ENCODE assay signal across 18 cellular contexts in the genomic region with DNA sequence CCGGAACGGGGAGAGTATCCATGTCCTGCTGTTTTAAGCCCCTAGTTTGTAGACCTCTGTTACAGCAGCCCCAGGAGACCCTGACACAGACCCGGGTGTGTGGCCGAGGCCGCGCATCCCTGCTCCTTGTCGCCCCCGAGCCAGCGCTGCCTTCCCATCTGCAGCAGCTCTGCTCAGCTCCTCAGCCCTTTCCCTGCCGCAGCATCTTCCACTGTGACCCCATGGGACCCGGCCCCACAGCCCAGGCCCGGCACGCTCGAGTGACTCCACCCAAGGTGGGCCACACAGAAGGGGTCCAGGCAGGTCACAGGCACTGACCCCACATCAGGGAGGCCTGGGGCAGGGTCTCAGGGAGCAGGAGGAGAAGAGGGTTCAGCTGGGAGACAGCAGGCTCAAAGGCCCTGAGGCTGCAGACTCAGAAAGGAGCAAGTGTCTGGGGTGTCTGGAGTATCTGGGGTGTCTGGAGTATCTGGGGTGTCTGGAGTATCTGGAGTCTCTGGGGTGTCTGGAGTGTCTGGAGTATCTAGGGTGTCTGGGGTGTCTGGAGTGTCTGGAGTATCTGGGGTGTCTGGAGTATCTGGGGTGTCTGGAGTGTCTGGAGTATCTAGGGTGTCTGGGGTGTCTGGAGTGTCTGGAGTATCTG. TPM values are rescaled to one million over a fixed set of nuclear protein-coding genes. Genes with fewer than 3 reads are reported as not detected.
A peak's percentile ranks its signal among the peaks of the same experiment; 100 is the strongest.
DNase-seq lines count a peak whose midpoint lies in the region; ATAC-seq and TF ChIP-seq lines count a peak whose summit lies in the region.
"Had no signal": no experiment of that assay in that cellular context is flagged by ENCODE, and none has a peak within 500 bp of the region (broad histone marks: within the 10 kb centered on the region; RNA-seq: fewer than 3 reads in every experiment).

No MANE protein-coding gene starts in this region.

- H3K36me3 Mint-ChIP-seq in glutamatergic neuron (ENCODE audit: unreplicated experiment) = no peaks in the 10 kb centered on the region
- H3K36me3 Mint-ChIP-seq: CD14-positive monocyte; CD4-positive, alpha-beta memory T cell had no signal

- H3K4me3 Mint-ChIP-seq in glutamatergic neuron (ENCODE audit: unreplicated experiment) = no peak overlapping the region
- H3K4me3 Mint-ChIP-seq: B cell; CD14-positive monocyte; CD4-positive, alpha-beta memory T cell had no signal

- no peak overlapping the region for H3K4me3 ChIP-seq in right cardiac atrium (ENCODE audit: low read length)
- no peak overlapping the region for H3K4me3 ChIP-seq in NT2/D1 (ENCODE audit: insufficient read length, low read depth)
- H3K4me3 ChIP-seq: HAP-1 had no signal

- DNase-seq in right cardiac atrium = peak; percentile 4 to 40 (median 35)
- no peak for DNase-seq in left cardiac atrium
- DNase-seq in NT2/D1 (ENCODE audit: low read depth, low spot score) = no peak
- DNase-seq in glutamatergic neuron = peak; percentile 39
- DNase-seq in caudate nucleus (lab: John Stamatoyannopoulos, UW) = no peak
- DNase-seq in GM03348 (ENCODE audit: low spot score) = no peak
- DNase-seq: CD4-positive, alpha-beta memory T cell; DMS153; DMS79; GDM1 had no signal

- H3K4me1 Mint-ChIP-seq in glutamatergic neuron (ENCODE audit: low read depth, unreplicated experiment) = peaks cover 20% of the 10 kb centered on the region
- H3K4me1 Mint-ChIP-seq: CD14-positive monocyte; CD4-positive, alpha-beta memory T cell had no signal

- H3K27ac Mint-ChIP-seq in glutamatergic neuron (ENCODE audit: unreplicated experiment) = no peak overlapping the region
- H3K27ac Mint-ChIP-seq: CD4-positive, alpha-beta memory T cell had no signal

- 86% methylated on average over 14 of the region's 14 CpGs for WGBS in right cardiac atrium

- TF ChIP-seq CTCF in glutamatergic neuron (IDR thresholded peaks at IDR 0.05; ENCODE audit: partially characterized antibody, unreplicated experiment) = no peak

- no peaks in the 10 kb centered on the region for H3K4me1 ChIP-seq in right cardiac atrium (ENCODE audit: control insufficient read depth, insufficient read depth, low read length)
- H3K4me1 ChIP-seq in NT2/D1 (ENCODE audit: insufficient read depth, insufficient read length) = peaks cover 45% of the 10 kb centered on the region

- H3K27me3 Mint-ChIP-seq in glutamatergic neuron (ENCODE audit: unreplicated experiment) = peaks cover 17% of the 10 kb centered on the region

- peak overlapping the region; percentile 2 for H3K9ac ChIP-seq in NT2/D1 (ENCODE audit: insufficient read length, low read depth)

- intact Hi-C loops in right cardiac atrium (cut with DNase I) (loop anchor here in 2 of 4 donors (5.0 to 10.0 kb wide), 2 partner anchors 109 to 111 kb away; no protein-coding TSS in a partner anchor), left cardiac atrium (cut with DNase I) (no loop called here)

- H3K9me3 ChIP-seq in right cardiac atrium (ENCODE audit: control insufficient read depth, low read length) = no peaks in the 10 kb centered on the region
- H3K9me3 ChIP-seq in NT2/D1 (ENCODE audit: insufficient read depth, low read length) = no peaks in the 10 kb centered on the region
- H3K9me3 ChIP-seq: HAP-1 had no signal

- peaks cover 5% of the 10 kb centered on the region for H3K9me3 Mint-ChIP-seq in glutamatergic neuron (ENCODE audit: unreplicated experiment)
- H3K9me3 Mint-ChIP-seq: CD4-positive, alpha-beta memory T cell had no signal

- H3K36me3 ChIP-seq in NT2/D1 (ENCODE audit: insufficient read depth, insufficient read length, low read length) = no peaks in the 10 kb centered on the region
- H3K36me3 ChIP-seq: HAP-1 had no signal

- H3K27me3 ChIP-seq in right cardiac atrium (ENCODE audit: control insufficient read depth, insufficient read depth) = no peaks in the 10 kb centered on the region
- no peaks in the 10 kb centered on the region for H3K27me3 ChIP-seq in NT2/D1 (ENCODE audit: insufficient read depth, insufficient read length)

- no peak overlapping the region for H3K27ac ChIP-seq in right cardiac atrium (ENCODE audit: low read length)
- no peak overlapping the region for H3K27ac ChIP-seq in caudate nucleus (ENCODE audit: low read depth, low read length)
- H3K27ac ChIP-seq: HL-60 had no signal

- ATAC-seq in right cardiac atrium (no peak), left cardiac atrium (no peak)

RNA-seq across cellular contexts. Expression of a gene that starts 31.2 kb away (rescaled TPM):
- not detected for total RNA-seq in right cardiac atrium
- polyA plus RNA-seq in right cardiac atrium = not detected
- total RNA-seq in left cardiac atrium = not detected
- 0.81 TPM for total RNA-seq in glutamatergic neuron (ENCODE audit: unreplicated experiment)
- total RNA-seq: A172; CD4-positive, alpha-beta memory T cell; Daoy; H4; HT1080 had no signal
- polyA plus RNA-seq: CD14-positive monocyte; CD4-positive, alpha-beta memory T cell had no signal

RNA-seq across cellular contexts. Expression of a gene that starts 55.1 kb away (rescaled TPM):
- total RNA-seq in right cardiac atrium (10 to 100 TPM; 18.5 to 25.5 (median 20.9) TPM), left cardiac atrium (10 to 100 TPM; 21.6 to 23.4 TPM), glutamatergic neuron (ENCODE audit: unreplicated experiment) (16.0 TPM)
- 16.5 TPM for polyA plus RNA-seq in right cardiac atrium

Comparison
In these comparisons a context has a peak if more than half of its experiments do, and no peak if none do; other contexts are left out.
1. DNase-seq: peak in right cardiac atrium (3 of 3) and glutamatergic neuron (single experiment); none in left cardiac atrium (single experiment), NT2/D1 (single experiment), caudate nucleus (0 of 61) and GM03348 (single experiment).